1 cellular context compared by ENCODE assay signal in genomic region chr5:68279960-68280359, GRCh38.
TF ChIP-seq lines count a peak whose summit lies in the region.

No MANE protein-coding gene starts in this region.

TF ChIP-seq in HepG2, 621 proteins besides CTCF, POLR2A, EP300 and RAD21:
- no peak for TF ChIP-seq ZNF501 (CRISPR knock-in tag; IDR thresholded peaks at IDR 0.05)
- TF ChIP-seq BRD4 (CRISPR knock-in tag; IDR thresholded peaks at IDR 0.05) = no peak
- TF ChIP-seq, protein P1, sequence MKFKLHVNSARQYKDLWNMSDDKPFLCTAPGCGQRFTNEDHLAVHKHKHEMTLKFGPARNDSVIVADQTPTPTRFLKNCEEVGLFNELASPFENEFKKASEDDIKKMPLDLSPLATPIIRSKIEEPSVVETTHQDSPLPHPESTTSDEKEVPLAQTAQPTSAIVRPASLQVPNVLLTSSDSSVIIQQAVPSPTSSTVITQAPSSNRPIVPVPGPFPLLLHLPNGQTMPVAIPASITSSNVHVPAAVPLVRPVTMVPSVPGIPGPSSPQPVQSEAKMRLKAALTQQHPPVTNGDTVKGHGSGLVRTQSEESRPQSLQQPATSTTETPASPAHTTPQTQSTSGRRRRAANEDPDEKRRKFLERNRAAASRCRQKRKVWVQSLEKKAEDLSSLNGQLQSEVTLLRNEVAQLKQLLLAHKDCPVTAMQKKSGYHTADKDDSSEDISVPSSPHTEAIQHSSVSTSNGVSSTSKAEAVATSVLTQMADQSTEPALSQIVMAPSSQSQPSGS (CRISPR knock-in tag; IDR thresholded peaks at IDR 0.05) = no peak
- no peak for TF ChIP-seq ZNF562 (CRISPR knock-in tag; IDR thresholded peaks at IDR 0.05; ENCODE audit: borderline replicate concordance)
- TF ChIP-seq ZNF747 (CRISPR knock-in tag; IDR thresholded peaks at IDR 0.05; ENCODE audit: borderline replicate concordance) = no peak
- TF ChIP-seq, protein P2, sequence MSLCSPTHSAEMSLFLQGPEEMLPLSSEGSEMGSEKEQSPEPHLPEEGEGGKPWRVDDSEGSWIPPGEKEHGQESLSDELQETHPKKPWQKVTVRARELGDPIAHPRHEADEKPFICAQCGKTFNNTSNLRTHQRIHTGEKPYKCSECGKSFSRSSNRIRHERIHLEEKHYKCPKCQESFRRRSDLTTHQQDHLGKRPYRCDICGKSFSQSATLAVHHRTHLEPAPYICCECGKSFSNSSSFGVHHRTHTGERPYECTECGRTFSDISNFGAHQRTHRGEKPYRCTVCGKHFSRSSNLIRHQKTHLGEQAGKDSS (CRISPR knock-in tag; IDR thresholded peaks at IDR 0.05; ENCODE audit: borderline replicate concordance, low read depth) = no peak
- no peak for TF ChIP-seq NR3C1 (CRISPR knock-in tag; IDR thresholded peaks at IDR 0.05)
- no peak for TF ChIP-seq SMC3 (IDR thresholded peaks at IDR 0.05; ENCODE audit: low read length)
- no peak for TF ChIP-seq AKNA (CRISPR knock-in tag; IDR thresholded peaks at IDR 0.05; ENCODE audit: borderline replicate concordance)
- TF ChIP-seq ZNF460 (CRISPR knock-in tag; IDR thresholded peaks at IDR 0.05; ENCODE audit: borderline replicate concordance) = no peak
- no peak for TF ChIP-seq ZNF569 (CRISPR knock-in tag; IDR thresholded peaks at IDR 0.05; ENCODE audit: borderline replicate concordance)
- TF ChIP-seq PTBP1 (IDR thresholded peaks at IDR 0.05; ENCODE audit: low read depth, low read length, poor library complexity, severe bottlenecking) = no peak
- TF ChIP-seq, protein P3, sequence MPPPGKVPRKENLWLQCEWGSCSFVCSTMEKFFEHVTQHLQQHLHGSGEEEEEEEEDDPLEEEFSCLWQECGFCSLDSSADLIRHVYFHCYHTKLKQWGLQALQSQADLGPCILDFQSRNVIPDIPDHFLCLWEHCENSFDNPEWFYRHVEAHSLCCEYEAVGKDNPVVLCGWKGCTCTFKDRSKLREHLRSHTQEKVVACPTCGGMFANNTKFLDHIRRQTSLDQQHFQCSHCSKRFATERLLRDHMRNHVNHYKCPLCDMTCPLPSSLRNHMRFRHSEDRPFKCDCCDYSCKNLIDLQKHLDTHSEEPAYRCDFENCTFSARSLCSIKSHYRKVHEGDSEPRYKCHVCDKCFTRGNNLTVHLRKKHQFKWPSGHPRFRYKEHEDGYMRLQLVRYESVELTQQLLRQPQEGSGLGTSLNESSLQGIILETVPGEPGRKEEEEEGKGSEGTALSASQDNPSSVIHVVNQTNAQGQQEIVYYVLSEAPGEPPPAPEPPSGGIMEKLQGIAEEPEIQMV (CRISPR knock-in tag; IDR thresholded peaks at IDR 0.05; ENCODE audit: low read depth) = no peak
- no peak for TF ChIP-seq KLF9 (CRISPR knock-in tag; IDR thresholded peaks at IDR 0.05; ENCODE audit: low read depth)
- no peak for TF ChIP-seq STAT5B (CRISPR knock-in tag; IDR thresholded peaks at IDR 0.05)
- TF ChIP-seq ATF7-NPFF (CRISPR knock-in tag; IDR thresholded peaks at IDR 0.05; ENCODE audit: low read depth) = no peak
- no peak for TF ChIP-seq NKX3-1 (CRISPR knock-in tag; IDR thresholded peaks at IDR 0.05)
